In the genomic region with DNA sequence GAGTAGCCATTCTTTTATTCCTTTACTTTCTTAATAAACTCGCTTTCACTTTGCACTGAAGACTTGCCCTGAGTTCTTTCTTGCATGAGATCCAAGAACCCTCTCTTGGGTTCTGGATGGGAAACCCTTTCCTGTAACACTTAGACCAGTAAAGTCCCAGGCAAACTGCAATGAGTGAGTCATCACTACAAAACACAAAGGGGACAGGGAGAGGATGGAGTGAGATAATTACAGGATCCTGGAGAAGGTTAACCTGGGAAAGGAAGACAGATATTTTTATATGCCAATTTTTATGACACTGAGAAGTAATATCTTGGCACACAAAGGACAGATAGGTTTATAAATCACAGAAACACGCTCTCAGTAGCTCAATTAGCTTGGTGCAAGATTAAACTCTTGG, we compare ENCODE assay signal across 2 cellular contexts.
TF ChIP-seq lines count a peak whose summit lies in the region.

No MANE protein-coding gene starts in this region.

TF ChIP-seq in IMR-90, 13 proteins besides CTCF, POLR2A, EP300 and RAD21:
- TF ChIP-seq NFE2L2 (IDR thresholded peaks at IDR 0.05; ENCODE audit: low read depth, low read length), result no peak

TF ChIP-seq in endothelial cell of umbilical vein, 7 proteins besides CTCF, POLR2A, EP300 and RAD21:
- TF ChIP-seq JUN (IDR thresholded peaks at IDR 0.05; ENCODE audit: borderline replicate concordance, insufficient read depth, insufficient read length, low read depth) (peak; percentile 62), MAX (IDR thresholded peaks at IDR 0.05; ENCODE audit: insufficient read depth, insufficient read length) (no peak), POLR2AphosphoS5 (IDR thresholded peaks at IDR 0.05; ENCODE audit: insufficient read depth, low read depth, low read length) (no peak), FOS (IDR thresholded peaks at IDR 0.05; ENCODE audit: borderline replicate concordance, insufficient read depth, low read length) (peak; percentile 28), MYC (IDR thresholded peaks at IDR 0.05; ENCODE audit: low read depth, low read length) (no peak)
